8 cellular contexts compared by ENCODE assay signal in the genomic region with DNA sequence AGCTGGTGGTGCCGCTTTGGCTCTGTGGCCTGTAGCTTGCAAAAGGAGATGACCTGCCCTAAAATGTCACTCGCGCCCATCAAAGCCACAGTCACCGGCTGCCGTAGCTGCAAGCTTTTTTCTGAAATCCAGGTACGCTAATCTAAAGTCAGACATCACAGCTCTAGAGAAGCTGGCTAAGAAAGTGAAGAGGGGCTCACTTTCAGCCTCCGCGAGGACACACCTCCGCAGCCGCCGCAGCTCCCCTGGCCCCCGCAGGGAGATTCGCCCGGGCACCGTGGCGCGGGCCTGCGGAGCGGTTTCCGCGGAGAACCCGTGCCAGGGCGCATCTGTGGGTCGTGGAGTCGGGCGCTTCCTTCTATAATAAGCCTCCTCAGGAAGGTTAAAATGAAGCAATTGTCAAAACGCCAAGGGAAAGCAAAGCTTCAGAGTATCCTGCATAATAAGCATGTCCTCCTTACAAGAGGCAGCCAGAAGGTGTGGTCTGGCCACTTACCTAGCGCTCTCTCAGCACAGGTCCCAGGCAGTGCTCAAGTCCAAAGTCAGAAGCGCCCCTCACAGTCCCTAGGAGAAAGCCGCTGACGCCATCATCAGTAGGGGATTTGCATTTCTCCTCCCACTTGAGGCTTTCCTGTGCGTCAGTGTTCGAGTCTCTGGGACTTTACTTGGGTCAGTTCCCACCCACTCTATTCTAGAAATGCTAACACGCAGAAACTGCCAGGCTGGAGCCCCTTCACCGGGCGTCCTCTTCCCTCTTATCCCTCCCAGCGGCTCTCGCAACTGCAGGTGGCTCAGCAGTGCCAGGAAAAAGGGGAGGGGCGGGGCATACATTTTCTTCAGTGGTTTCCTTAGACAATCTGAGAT. TPM values are rescaled to one million over a fixed set of nuclear protein-coding genes. Genes with fewer than 3 reads are reported as not detected.
A peak's percentile ranks its signal among the peaks of the same experiment; 100 is the strongest.
DNase-seq lines count a peak whose midpoint lies in the region; ATAC-seq and TF ChIP-seq lines count a peak whose summit lies in the region.

A gene with protein sequence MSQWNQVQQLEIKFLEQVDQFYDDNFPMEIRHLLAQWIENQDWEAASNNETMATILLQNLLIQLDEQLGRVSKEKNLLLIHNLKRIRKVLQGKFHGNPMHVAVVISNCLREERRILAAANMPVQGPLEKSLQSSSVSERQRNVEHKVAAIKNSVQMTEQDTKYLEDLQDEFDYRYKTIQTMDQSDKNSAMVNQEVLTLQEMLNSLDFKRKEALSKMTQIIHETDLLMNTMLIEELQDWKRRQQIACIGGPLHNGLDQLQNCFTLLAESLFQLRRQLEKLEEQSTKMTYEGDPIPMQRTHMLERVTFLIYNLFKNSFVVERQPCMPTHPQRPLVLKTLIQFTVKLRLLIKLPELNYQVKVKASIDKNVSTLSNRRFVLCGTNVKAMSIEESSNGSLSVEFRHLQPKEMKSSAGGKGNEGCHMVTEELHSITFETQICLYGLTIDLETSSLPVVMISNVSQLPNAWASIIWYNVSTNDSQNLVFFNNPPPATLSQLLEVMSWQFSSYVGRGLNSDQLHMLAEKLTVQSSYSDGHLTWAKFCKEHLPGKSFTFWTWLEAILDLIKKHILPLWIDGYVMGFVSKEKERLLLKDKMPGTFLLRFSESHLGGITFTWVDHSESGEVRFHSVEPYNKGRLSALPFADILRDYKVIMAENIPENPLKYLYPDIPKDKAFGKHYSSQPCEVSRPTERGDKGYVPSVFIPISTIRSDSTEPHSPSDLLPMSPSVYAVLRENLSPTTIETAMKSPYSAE (minus strand): TSS at position 544 of the 864 bp plus-strand sequence. CDS start 2,791 bp downstream, outside the sequence.

- peak; percentile 18 to 58 (median 44) for DNase-seq in NCI-H1417 (lab: John Stamatoyannopoulos, UW)
- DNase-seq in NCI-H1417 treated with DMSO at 0.1 percent for 48 hours (lab: John Stamatoyannopoulos, UW) = no peak
- peak; percentile 55 to 93 (median 82) for DNase-seq in Peyer's patch
- DNase-seq in activated gamma-delta T cell treated with Interleukin-2 at 50 U/mL for 16 hours = peak; percentile 72
- peak; percentile 36 to 69 (median 42) for DNase-seq in heart left ventricle
- peak; percentile 43 for DNase-seq in renal cortical epithelial cell (ENCODE audit: low read depth)
- no peak for DNase-seq in cortex of kidney (lab: John Stamatoyannopoulos, UW)

- 3 to 8% (median 5%) methylated on average over 30 to 39 of the region's 39 CpGs for WGBS in heart left ventricle, 4 donors

- no peak for TF ChIP-seq CTCF in Peyer's patch (IDR thresholded peaks at IDR 0.05)
- no peak for TF ChIP-seq CTCF in heart left ventricle (IDR thresholded peaks at IDR 0.05)

- H3K9me3 ChIP-seq in Peyer's patch (no peaks in the 10 kb centered on the region), heart left ventricle (no peaks in the 10 kb centered on the region)

- H3K4me1 ChIP-seq in Peyer's patch = peaks cover 0 to 7% (median 0%) of the 10 kb centered on the region in 4 donors
- H3K4me1 ChIP-seq in heart left ventricle = peaks cover 0 to 17% (median 2%) of the 10 kb centered on the region in 12 donors

- peak; percentile 63 to 75 for TF ChIP-seq POLR2A in Peyer's patch (IDR thresholded peaks at IDR 0.05)
- TF ChIP-seq POLR2A in heart left ventricle (IDR thresholded peaks at IDR 0.05) = no peak

- H3K27ac ChIP-seq in Peyer's patch = peak within 1 kb of the TSS; percentile 75 to 88 (median 79)
- peak within 1 kb of the TSS in 4 of 12 donors; percentile 40 to 83 (median 58) for H3K27ac ChIP-seq in heart left ventricle

- peak; percentile 90 for ATAC-seq in HG03025 (IDR thresholded peaks at IDR 0.05; ENCODE audit: low FRiP score, unreplicated experiment)
- peak; percentile 49 to 81 (median 65) for ATAC-seq in heart left ventricle

- H3K27me3 ChIP-seq in Peyer's patch = no peaks in the 10 kb centered on the region
- no peaks in the 10 kb centered on the region for H3K27me3 ChIP-seq in heart left ventricle

- H3K4me3 ChIP-seq in Peyer's patch = peak within 1 kb of the TSS; percentile 45 to 69 (median 55)
- H3K4me3 ChIP-seq in heart left ventricle = peak within 1 kb of the TSS; percentile 19 to 70 (median 54)

- no peaks in the 10 kb centered on the region for H3K36me3 ChIP-seq in Peyer's patch
- H3K36me3 ChIP-seq in heart left ventricle = peaks cover 0 to 4% (median 0%) of the 10 kb centered on the region in 9 donors

- intact Hi-C loops in heart left ventricle (cut with DNase I) = loop anchor here in 3 of 10 donors (5.0 to 10.0 kb wide), 2 partner anchors 98 to 376 kb away; no protein-coding TSS in a partner anchor

RNA-seq across cellular contexts. Expression of the gene that starts here (rescaled TPM):
- 10 to 100 TPM in 1 of 4 donors, 1 to 10 TPM in 3; 5.0 to 18.2 (median 5.9) TPM for total RNA-seq in Peyer's patch
- total RNA-seq in heart left ventricle = 10 to 100 TPM in 3 of 9 donors, 1 to 10 TPM in 3, under 1 TPM in 3; 0.32 to 21.5 (median 3.1) TPM
- polyA plus RNA-seq in heart left ventricle = 1 to 10 TPM in 1 of 2 donors, under 1 TPM in 1; 0.53 to 1.1 TPM
- total RNA-seq in renal cortical epithelial cell = 0.52 and 3.0 TPM in 2 replicates

Comparison
In these comparisons a context has a peak if more than half of its experiments do, and no peak if none do; other contexts are left out.
1. DNase-seq: peak in NCI-H1417 (3 of 3), Peyer's patch (3 of 3), activated gamma-delta T cell treated with Interleukin-2 at 50 U/mL for 16 hours (single experiment), heart left ventricle (5 of 5) and renal cortical epithelial cell (single experiment); none in NCI-H1417 treated with DMSO at 0.1 percent for 48 hours (single experiment) and cortex of kidney (single experiment).
2. POLR2A ChIP-seq: peak in Peyer's patch (2 of 2); none in heart left ventricle (0 of 2).